In genomic region chr17:11795906-11796305, GRCh38 we compare ENCODE assay signal across 34 cellular contexts.
"Had no signal": no experiment of that assay in that cellular context is flagged by ENCODE, and none has a peak within 500 bp of the region (broad histone marks: within the 10 kb centered on the region; RNA-seq: fewer than 3 reads in every experiment).

No MANE protein-coding gene starts in this region.

- H3K4me1 ChIP-seq: left lung, lower lobe of right lung, neural progenitor cell, parathyroid adenoma, stomach, suprapubic skin, tibial artery, upper lobe of right lung had no signal

- ATAC-seq: left colon; left lung; lower lobe of right lung; natural killer cell; right cardiac atrium; sciatic nerve; stimulated activated naive B cell treated with anti-CD40 and anti-IgM and Interleukin-4, amounts not matched to agents 10 μg/mL and 1 μg/mL and 100 μg/mL, for 72 hours; stimulated activated naive CD8-positive, alpha-beta T cell treated with anti-CD3 and anti-CD28 coated beads, Interleukin-15, Interleukin-2, amounts not matched to agents 100 U/mL and 50 U/mL, for 24 hours; upper lobe of right lung had no signal

- H2AFZ ChIP-seq: hepatocyte, neural progenitor cell, parathyroid adenoma had no signal

- H3K4me3 Mint-ChIP-seq: mesothelial cell of epicardium; naive B cell; natural killer cell; nephron progenitor cell; neural progenitor cell; stimulated activated naive B cell treated with anti-CD40 and anti-IgM and Interleukin-4, amounts not matched to agents 10 μg/mL and 1 μg/mL and 100 μg/mL, for 72 hours had no signal

- H3K9me3 Mint-ChIP-seq: nephron progenitor cell, neural progenitor cell had no signal

- H3K27me3 Mint-ChIP-seq: naive B cell, progenitor cell of endocrine pancreas had no signal

- DNase-seq: kidney; left colon; left lung; lower lobe of right lung; mammary epithelial cell; mesendoderm; naive B cell; natural killer cell; nephron progenitor cell; occipital lobe; retina; right cardiac atrium; stimulated activated CD4-positive, alpha-beta T cell treated with anti-CD3 and anti-CD28 coated beads, Interleukin-12 subunit alpha, Interleukin-12 subunit beta, amount 100 ng/mL, for 4 hours; stimulated activated CD4-positive, alpha-beta T cell treated with anti-CD3 and anti-CD28 coated beads, Interleukin-15, amount 100 ng/mL, for 24 hours; stimulated activated CD4-positive, alpha-beta T cell treated with anti-CD3 and anti-CD28 coated beads, Interleukin-2, amount 100 ng/mL, for 24 hours; stimulated activated CD4-positive, alpha-beta T cell treated with anti-CD3 and anti-CD28 coated beads, Interleukin-4, amount 100 ng/mL, for 1 hour; stimulated activated naive B cell treated with anti-CD40 and anti-IgM and Interleukin-4, amounts not matched to agents 10 μg/mL and 1 μg/mL and 100 μg/mL, for 72 hours; stimulated activated naive CD8-positive, alpha-beta T cell treated with anti-CD3 and anti-CD28 coated beads, Interleukin-15, Interleukin-2, amounts not matched to agents 100 U/mL and 50 U/mL, for 24 hours; stomach; tibial artery; trophoblast cell; upper lobe of right lung had no signal

- H3K4me1 Mint-ChIP-seq: mesothelial cell of epicardium; naive B cell; natural killer cell; nephron progenitor cell; neural progenitor cell; stimulated activated naive B cell treated with anti-CD40 and anti-IgM and Interleukin-4, amounts not matched to agents 10 μg/mL and 1 μg/mL and 100 μg/mL, for 72 hours had no signal

- H3K27me3 ChIP-seq: hepatocyte, left lung, neural progenitor cell, neutrophil, stomach, suprapubic skin, tibial artery, upper lobe of right lung had no signal

- H3K4me3 ChIP-seq: hepatocyte, left lung, lower lobe of right lung, neural progenitor cell, skin epidermis, stomach, suprapubic skin, thoracic aorta, tibial artery, upper lobe of right lung had no signal

- FAIRE-seq: islet of Langerhans, kidney, urothelium cell line had no signal

- H3K4me2 ChIP-seq: hepatocyte, neural progenitor cell had no signal

- H3K36me3 Mint-ChIP-seq: mesothelial cell of epicardium; naive B cell; neural progenitor cell; stimulated activated naive B cell treated with anti-CD40 and anti-IgM and Interleukin-4, amounts not matched to agents 10 μg/mL and 1 μg/mL and 100 μg/mL, for 72 hours had no signal

- H3K27ac Mint-ChIP-seq: mesothelial cell of epicardium; naive B cell; natural killer cell; nephron progenitor cell; neural progenitor cell; progenitor cell of endocrine pancreas; stimulated activated naive B cell treated with anti-CD40 and anti-IgM and Interleukin-4, amounts not matched to agents 10 μg/mL and 1 μg/mL and 100 μg/mL, for 72 hours had no signal

- H3K9me3 ChIP-seq: lower lobe of right lung, neutrophil, stomach, suprapubic skin, thoracic aorta, tibial artery, upper lobe of right lung had no signal

- H3K27ac ChIP-seq: hepatocyte, left lung, lower lobe of right lung, neural progenitor cell, neutrophil, parathyroid adenoma, skin epidermis, stomach, suprapubic skin, thoracic aorta, tibial artery, upper lobe of right lung had no signal

- H3K36me3 ChIP-seq: left lung, lower lobe of right lung, neural progenitor cell, neutrophil, stomach, suprapubic skin, thoracic aorta, tibial artery, upper lobe of right lung had no signal

- H3K79me2 ChIP-seq: hepatocyte, parathyroid adenoma had no signal

- H3K9ac ChIP-seq: neural progenitor cell, parathyroid adenoma had no signal
